Comparison of ENCODE assay signal across 9 cellular contexts in the genomic region with DNA sequence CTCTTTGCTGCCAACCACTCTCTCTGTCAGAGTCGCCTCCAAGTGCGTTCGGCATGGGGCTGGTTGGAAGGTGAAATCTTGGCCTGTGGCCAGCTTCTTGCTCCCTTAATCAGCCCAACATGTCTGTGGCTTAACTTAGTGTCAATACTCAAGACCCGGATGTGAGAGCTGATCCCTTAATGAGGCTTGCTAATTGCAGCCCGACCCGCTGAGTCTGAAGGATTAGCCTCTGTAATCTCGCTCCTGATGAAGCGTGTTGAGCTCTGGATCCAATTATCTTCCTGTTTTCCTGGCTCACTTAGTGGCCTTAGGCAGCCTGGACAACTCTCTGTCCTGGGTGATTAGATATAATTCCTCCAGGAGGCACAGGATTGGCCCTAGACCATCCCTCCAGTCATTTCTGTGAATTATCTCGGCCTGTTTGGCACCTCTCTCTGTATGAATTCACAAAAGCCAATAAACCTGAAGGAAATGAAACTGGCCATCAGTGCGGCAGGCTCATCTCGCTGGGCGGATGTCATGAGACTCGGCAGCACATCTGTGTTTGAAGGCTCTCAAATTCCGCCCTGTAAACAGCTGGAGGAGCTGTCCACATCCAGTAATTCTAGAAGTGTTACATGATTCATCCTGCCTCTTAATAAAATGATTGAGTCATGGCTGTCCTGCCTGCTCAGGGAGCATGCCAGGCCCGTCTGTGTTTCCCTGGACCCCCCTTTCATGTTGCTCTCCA. TPM values are rescaled to one million over a fixed set of nuclear protein-coding genes. Genes with fewer than 3 reads are reported as not detected.
A peak's percentile ranks its signal among the peaks of the same experiment; 100 is the strongest.
DNase-seq lines count a peak whose midpoint lies in the region; ATAC-seq and TF ChIP-seq lines count a peak whose summit lies in the region.
"Had no signal": no experiment of that assay in that cellular context is flagged by ENCODE, and none has a peak within 500 bp of the region (broad histone marks: within the 10 kb centered on the region; RNA-seq: fewer than 3 reads in every experiment).

No MANE protein-coding gene starts in this region.

- no peak overlapping the region for H3K27ac Mint-ChIP-seq in osteocyte (ENCODE audit: unreplicated experiment)

- no peaks in the 10 kb centered on the region for H3K36me3 Mint-ChIP-seq in osteocyte (ENCODE audit: unreplicated experiment)

- peaks cover 54% of the 10 kb centered on the region for H3K27me3 Mint-ChIP-seq in osteocyte (ENCODE audit: unreplicated experiment)

- peaks cover 4% of the 10 kb centered on the region for H3K9me3 Mint-ChIP-seq in osteocyte (ENCODE audit: unreplicated experiment)

- DNase-seq in GM03348 (ENCODE audit: low spot score) (peak; percentile 67), NCI-H2227 (lab: John Stamatoyannopoulos, UW; ENCODE audit: unreplicated experiment) (peak; percentile 65), ecto neural progenitor cell (ENCODE audit: low spot score) (peak; percentile 58), osteocyte (ENCODE audit: extremely low spot score, unreplicated experiment) (peak; percentile 57), NCI-H1930 (lab: John Stamatoyannopoulos, UW) (no peak), OCI-M1 (lab: John Stamatoyannopoulos, UW) (no peak)
- DNase-seq in stimulated activated naive CD4-positive, alpha-beta T cell (lab: John Stamatoyannopoulos, UW): no peak

- TF ChIP-seq CTCF in osteocyte (IDR thresholded peaks at IDR 0.05): no peak

- H3K4me3 Mint-ChIP-seq in osteocyte (ENCODE audit: unreplicated experiment): peak overlapping the region; percentile 56

- peaks cover 7% of the 10 kb centered on the region for H3K4me1 Mint-ChIP-seq in osteocyte (ENCODE audit: unreplicated experiment)

- no peak for ATAC-seq in HG02623 (IDR thresholded peaks at IDR 0.05; ENCODE audit: unreplicated experiment)

RNA-seq across cellular contexts. Expression of a gene that starts 38.5 kb away (rescaled TPM):
- not detected in 2 replicates for total RNA-seq in osteocyte
- total RNA-seq: endothelial cell of umbilical vein had no signal

Comparison
In these comparisons a context has a peak if more than half of its experiments do, and no peak if none do; other contexts are left out.
1. DNase-seq: peak in GM03348 (single experiment), NCI-H2227 (single experiment), ecto neural progenitor cell (single experiment) and osteocyte (single experiment); none in NCI-H1930 (0 of 2), OCI-M1 (single experiment) and stimulated activated naive CD4-positive, alpha-beta T cell (0 of 6).